ENCODE assay signal across 1 cellular context in the genomic region with DNA sequence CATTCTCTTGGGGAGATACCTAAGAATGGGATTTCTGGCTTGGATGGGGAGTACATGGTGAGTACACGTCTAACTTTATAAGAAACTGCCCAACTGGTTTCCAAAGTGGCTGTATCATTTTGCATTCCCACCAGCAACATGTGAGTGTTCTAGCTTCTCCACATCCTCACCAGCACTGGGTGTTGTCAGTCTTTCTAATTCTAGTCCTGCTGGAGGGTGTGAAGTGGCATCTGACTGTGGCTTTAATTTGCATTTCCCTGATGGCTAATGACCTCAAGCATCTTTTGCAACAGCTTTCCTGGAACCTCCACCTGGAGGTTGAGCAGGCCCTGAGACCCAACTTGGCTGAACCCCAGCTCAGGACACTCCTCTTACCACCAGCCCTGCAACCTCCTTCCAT.
TF ChIP-seq lines count a peak whose summit lies in the region.

No MANE protein-coding gene starts in this region.

TF ChIP-seq in GM12878, 131 proteins besides CTCF, POLR2A, EP300 and RAD21 (continued from another document):
- no peak; the same call in 1 of the 2 replicates for TF ChIP-seq ZNF687 (IDR thresholded peaks at IDR 0.05)
- no peak for TF ChIP-seq CHD4 (IDR thresholded peaks at IDR 0.05)
- no peak for TF ChIP-seq NFYA (IDR thresholded peaks at IDR 0.05; ENCODE audit: borderline replicate concordance, low read depth, low read length)
- no peak for TF ChIP-seq ASH2L (IDR thresholded peaks at IDR 0.05; ENCODE audit: borderline replicate concordance, low read depth)
- no peak for TF ChIP-seq RELA (IDR thresholded peaks at IDR 0.05; ENCODE audit: borderline replicate concordance, partially characterized antibody)
- TF ChIP-seq MTA2 (IDR thresholded peaks at IDR 0.05; ENCODE audit: low read depth): no peak
- TF ChIP-seq RELB (IDR thresholded peaks at IDR 0.05; ENCODE audit: low read depth): peak; percentile 27; the same call in 1 of the 2 replicates
- TF ChIP-seq, protein P1, sequence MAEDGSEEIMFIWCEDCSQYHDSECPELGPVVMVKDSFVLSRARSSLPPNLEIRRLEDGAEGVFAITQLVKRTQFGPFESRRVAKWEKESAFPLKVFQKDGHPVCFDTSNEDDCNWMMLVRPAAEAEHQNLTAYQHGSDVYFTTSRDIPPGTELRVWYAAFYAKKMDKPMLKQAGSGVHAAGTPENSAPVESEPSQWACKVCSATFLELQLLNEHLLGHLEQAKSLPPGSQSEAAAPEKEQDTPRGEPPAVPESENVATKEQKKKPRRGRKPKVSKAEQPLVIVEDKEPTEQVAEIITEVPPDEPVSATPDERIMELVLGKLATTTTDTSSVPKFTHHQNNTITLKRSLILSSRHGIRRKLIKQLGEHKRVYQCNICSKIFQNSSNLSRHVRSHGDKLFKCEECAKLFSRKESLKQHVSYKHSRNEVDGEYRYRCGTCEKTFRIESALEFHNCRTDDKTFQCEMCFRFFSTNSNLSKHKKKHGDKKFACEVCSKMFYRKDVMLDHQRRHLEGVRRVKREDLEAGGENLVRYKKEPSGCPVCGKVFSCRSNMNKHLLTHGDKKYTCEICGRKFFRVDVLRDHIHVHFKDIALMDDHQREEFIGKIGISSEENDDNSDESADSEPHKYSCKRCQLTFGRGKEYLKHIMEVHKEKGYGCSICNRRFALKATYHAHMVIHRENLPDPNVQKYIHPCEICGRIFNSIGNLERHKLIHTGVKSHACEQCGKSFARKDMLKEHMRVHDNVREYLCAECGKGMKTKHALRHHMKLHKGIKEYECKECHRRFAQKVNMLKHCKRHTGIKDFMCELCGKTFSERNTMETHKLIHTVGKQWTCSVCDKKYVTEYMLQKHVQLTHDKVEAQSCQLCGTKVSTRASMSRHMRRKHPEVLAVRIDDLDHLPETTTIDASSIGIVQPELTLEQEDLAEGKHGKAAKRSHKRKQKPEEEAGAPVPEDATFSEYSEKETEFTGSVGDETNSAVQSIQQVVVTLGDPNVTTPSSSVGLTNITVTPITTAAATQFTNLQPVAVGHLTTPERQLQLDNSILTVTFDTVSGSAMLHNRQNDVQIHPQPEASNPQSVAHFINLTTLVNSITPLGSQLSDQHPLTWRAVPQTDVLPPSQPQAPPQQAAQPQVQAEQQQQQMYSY (CRISPR knock-in tag; IDR thresholded peaks at IDR 0.05): no peak
- no peak for TF ChIP-seq ZSCAN29 (IDR thresholded peaks at IDR 0.05)
- TF ChIP-seq MXI1 (IDR thresholded peaks at IDR 0.05; ENCODE audit: low read depth, low read length): no peak
- no peak for TF ChIP-seq BHLHE40 (IDR thresholded peaks at IDR 0.05; ENCODE audit: borderline replicate concordance in 1 of 2, low read depth in 2 of 2, low read length in 1 of 2)
- TF ChIP-seq SKIL (IDR thresholded peaks at IDR 0.05; ENCODE audit: low read depth, poor library complexity, severe bottlenecking): no peak
- TF ChIP-seq STAT1 (conservative IDR thresholded peaks at IDR 0.05): no peak
- no peak for TF ChIP-seq NBN (IDR thresholded peaks at IDR 0.05)
- TF ChIP-seq, protein P2, sequence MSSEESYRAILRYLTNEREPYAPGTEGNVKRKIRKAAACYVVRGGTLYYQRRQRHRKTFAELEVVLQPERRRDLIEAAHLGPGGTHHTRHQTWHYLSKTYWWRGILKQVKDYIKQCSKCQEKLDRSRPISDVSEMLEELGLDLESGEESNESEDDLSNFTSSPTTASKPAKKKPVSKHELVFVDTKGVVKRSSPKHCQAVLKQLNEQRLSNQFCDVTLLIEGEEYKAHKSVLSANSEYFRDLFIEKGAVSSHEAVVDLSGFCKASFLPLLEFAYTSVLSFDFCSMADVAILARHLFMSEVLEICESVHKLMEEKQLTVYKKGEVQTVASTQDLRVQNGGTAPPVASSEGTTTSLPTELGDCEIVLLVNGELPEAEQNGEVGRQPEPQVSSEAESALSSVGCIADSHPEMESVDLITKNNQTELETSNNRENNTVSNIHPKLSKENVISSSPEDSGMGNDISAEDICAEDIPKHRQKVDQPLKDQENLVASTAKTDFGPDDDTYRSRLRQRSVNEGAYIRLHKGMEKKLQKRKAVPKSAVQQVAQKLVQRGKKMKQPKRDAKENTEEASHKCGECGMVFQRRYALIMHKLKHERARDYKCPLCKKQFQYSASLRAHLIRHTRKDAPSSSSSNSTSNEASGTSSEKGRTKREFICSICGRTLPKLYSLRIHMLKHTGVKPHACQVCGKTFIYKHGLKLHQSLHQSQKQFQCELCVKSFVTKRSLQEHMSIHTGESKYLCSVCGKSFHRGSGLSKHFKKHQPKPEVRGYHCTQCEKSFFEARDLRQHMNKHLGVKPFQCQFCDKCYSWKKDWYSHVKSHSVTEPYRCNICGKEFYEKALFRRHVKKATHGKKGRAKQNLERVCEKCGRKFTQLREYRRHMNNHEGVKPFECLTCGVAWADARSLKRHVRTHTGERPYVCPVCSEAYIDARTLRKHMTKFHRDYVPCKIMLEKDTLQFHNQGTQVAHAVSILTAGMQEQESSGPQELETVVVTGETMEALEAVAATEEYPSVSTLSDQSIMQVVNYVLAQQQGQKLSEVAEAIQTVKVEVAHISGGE (CRISPR knock-in tag; IDR thresholded peaks at IDR 0.05): no peak
